18 cellular contexts compared by ENCODE assay signal in the genomic region with DNA sequence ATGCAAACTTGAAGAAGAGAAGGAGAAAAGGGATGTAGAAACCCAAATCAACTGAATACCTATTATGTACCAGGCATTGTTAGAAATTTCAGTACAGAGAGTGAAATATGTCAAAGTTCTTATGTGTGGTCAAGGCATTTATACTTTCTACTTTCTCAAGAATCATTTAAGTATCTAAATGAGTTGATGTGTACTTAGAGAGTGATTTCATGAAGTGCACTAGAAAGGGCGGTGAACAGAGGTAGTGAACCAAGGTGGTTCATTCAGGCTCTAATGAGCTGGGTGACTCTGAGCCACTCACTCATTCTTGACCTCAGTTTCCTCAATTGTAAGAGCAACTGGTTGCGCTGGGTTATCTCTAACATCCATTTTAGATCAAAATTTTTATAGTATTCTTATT. TPM values are rescaled to one million over a fixed set of nuclear protein-coding genes. Genes with fewer than 3 reads are reported as not detected.
A peak's percentile ranks its signal among the peaks of the same experiment; 100 is the strongest.
DNase-seq lines count a peak whose midpoint lies in the region; ATAC-seq and TF ChIP-seq lines count a peak whose summit lies in the region.
"Had no signal": no experiment of that assay in that cellular context is flagged by ENCODE, and none has a peak within 500 bp of the region (broad histone marks: within the 10 kb centered on the region; RNA-seq: fewer than 3 reads in every experiment).

No MANE protein-coding gene starts in this region.

- TF ChIP-seq CTCF in hepatocyte (IDR thresholded peaks at IDR 0.05; ENCODE audit: poor library complexity) (no peak), tibial artery (IDR thresholded peaks at IDR 0.05) (no peak), Peyer's patch (IDR thresholded peaks at IDR 0.05) (no peak)

- peak overlapping the region; percentile 23 to 50 for H3K4me3 Mint-ChIP-seq in activated T-cell treated with anti-CD3 and anti-CD28 coated beads, Interleukin-2, amount 50 U/mL, for 72 hours
- no peak overlapping the region for H3K4me3 Mint-ChIP-seq in stimulated activated naive CD8-positive, alpha-beta T cell treated with anti-CD3 and anti-CD28 coated beads, Interleukin-15, amount 100 ng/mL, for 72 hours
- H3K4me3 Mint-ChIP-seq: activated T-cell treated with anti-CD3 and anti-CD28 coated beads, Interleukin-2, amount 50 U/mL, for 24 hours had no signal

- 94% methylated on average over 2 of the region's 2 CpGs for WGBS in hepatocyte (ENCODE audit: low lambda C conversion rate, missing lambda C conversion rate)

- H3K27me3 Mint-ChIP-seq in activated T-cell treated with anti-CD3 and anti-CD28 coated beads, Interleukin-2, amount 50 U/mL, for 72 hours (ENCODE audit: low read depth), result no peaks in the 10 kb centered on the region
- no peaks in the 10 kb centered on the region for H3K27me3 Mint-ChIP-seq in stimulated activated naive CD8-positive, alpha-beta T cell treated with anti-CD3 and anti-CD28 coated beads, Interleukin-15, amount 100 ng/mL, for 72 hours
- H3K27me3 Mint-ChIP-seq: activated T-cell treated with anti-CD3 and anti-CD28 coated beads, Interleukin-2, amount 50 U/mL, for 24 hours; naive thymus-derived CD8-positive, alpha-beta T cell had no signal

- peak in 1 of 2 donors; percentile 21 for DNase-seq in activated T-cell treated with anti-CD3 and anti-CD28 coated beads, Interleukin-2, amount 50 U/mL, for 72 hours
- no peak for DNase-seq in activated T-cell treated with anti-CD3 and anti-CD28 coated beads, Interleukin-2, amount 50 U/mL, for 48 hours
- DNase-seq in hepatocyte (ENCODE audit: low spot score) (no peak), tibial artery (no peak), Peyer's patch (no peak)
- DNase-seq in stimulated activated naive CD8-positive, alpha-beta T cell treated with anti-CD3 and anti-CD28 coated beads, Interleukin-15, amount 100 ng/mL, for 72 hours, result no peak
- DNase-seq in activated naive CD4-positive, alpha-beta T cell treated with anti-CD3 and anti-CD28 coated beads, Interleukin-2, amount 50 U/mL, for 16 hours, result no peak
- DNase-seq: activated CD4-positive, alpha-beta T cell treated with anti-CD3 and anti-CD28 coated beads, Interleukin-2, amount 50 U/mL, for 4 hours; activated T-cell treated with anti-CD3 and anti-CD28 coated beads, Interleukin-2, amount 50 U/mL, for 24 hours; KBM-7; naive thymus-derived CD8-positive, alpha-beta T cell; NCI-H1930; NCI-H446 treated with DMSO at 0.1 percent for 48 hours; NK-92 treated with Interleukin-12 subunit alpha and Interleukin-12 subunit beta, amount 100 ng/mL, for 24 hours; stimulated activated CD4-positive, alpha-beta T cell treated with anti-CD3 and anti-CD28 coated beads, Interleukin-4, amount 100 ng/mL, for 24 hours had no signal

- H3K4me3 ChIP-seq in hepatocyte (no peak overlapping the region), tibial artery (no peak overlapping the region), Peyer's patch (no peak overlapping the region)
- H3K4me3 ChIP-seq: skin epidermis, suprapubic skin had no signal

- H3K4me1 ChIP-seq in hepatocyte (ENCODE audit: insufficient read depth) (no peaks in the 10 kb centered on the region), tibial artery (peaks cover 0 to 25% (median 0%) of the 10 kb centered on the region in 4 donors), Peyer's patch (no peaks in the 10 kb centered on the region)

- H3K27ac Mint-ChIP-seq in activated T-cell treated with anti-CD3 and anti-CD28 coated beads, Interleukin-2, amount 50 U/mL, for 72 hours, result peak overlapping the region; percentile 54
- H3K27ac Mint-ChIP-seq in stimulated activated naive CD8-positive, alpha-beta T cell treated with anti-CD3 and anti-CD28 coated beads, Interleukin-15, amount 100 ng/mL, for 72 hours, result peak overlapping the region in 1 of 2 donors; percentile 14
- H3K27ac Mint-ChIP-seq: activated T-cell treated with anti-CD3 and anti-CD28 coated beads, Interleukin-2, amount 50 U/mL, for 24 hours had no signal

- peak overlapping the region; percentile 72 for H3K4me2 ChIP-seq in hepatocyte

- H3K36me3 ChIP-seq in hepatocyte (replicated peaks; ENCODE audit: insufficient read depth, low read depth) (no peaks in the 10 kb centered on the region), tibial artery (no peaks in the 10 kb centered on the region), Peyer's patch (no peaks in the 10 kb centered on the region)
- H3K36me3 ChIP-seq: suprapubic skin had no signal

- H4K20me1 ChIP-seq in hepatocyte (ENCODE audit: insufficient read depth, poor library complexity, severe bottlenecking), result no peaks in the 10 kb centered on the region

- H3K4me1 Mint-ChIP-seq in activated T-cell treated with anti-CD3 and anti-CD28 coated beads, Interleukin-2, amount 50 U/mL, for 72 hours (ENCODE audit: low read depth), result peaks cover 42% of the 10 kb centered on the region
- peaks cover 23% of the 10 kb centered on the region for H3K4me1 Mint-ChIP-seq in stimulated activated naive CD8-positive, alpha-beta T cell treated with anti-CD3 and anti-CD28 coated beads, Interleukin-15, amount 100 ng/mL, for 72 hours

- peaks cover 5% of the 10 kb centered on the region for H3K79me2 ChIP-seq in hepatocyte

- H3K9me3 ChIP-seq in hepatocyte (ENCODE audit: low read depth) (no peaks in the 10 kb centered on the region), tibial artery (no peaks in the 10 kb centered on the region), Peyer's patch (no peaks in the 10 kb centered on the region)
- H3K9me3 ChIP-seq: suprapubic skin had no signal

- no peak overlapping the region for H2AFZ ChIP-seq in hepatocyte

- H3K27ac ChIP-seq in hepatocyte, result no peak overlapping the region
- no peak overlapping the region for H3K27ac ChIP-seq in tibial artery
- no peak overlapping the region for H3K27ac ChIP-seq in Peyer's patch
- H3K27ac ChIP-seq: skin epidermis, suprapubic skin had no signal

- no peak for TF ChIP-seq POLR2A in Peyer's patch (IDR thresholded peaks at IDR 0.05)

- peaks cover 0 to 3% of the 10 kb centered on the region in 2 donors for H3K36me3 Mint-ChIP-seq in activated T-cell treated with anti-CD3 and anti-CD28 coated beads, Interleukin-2, amount 50 U/mL, for 72 hours (ENCODE audit: insufficient read depth in 2 of 2)
- H3K36me3 Mint-ChIP-seq: naive thymus-derived CD8-positive, alpha-beta T cell had no signal

- no peaks in the 10 kb centered on the region for H3K9me2 ChIP-seq in hepatocyte (replicated peaks; ENCODE audit: insufficient read depth)

- H3K27me3 ChIP-seq in hepatocyte (no peaks in the 10 kb centered on the region), tibial artery (no peaks in the 10 kb centered on the region), Peyer's patch (no peaks in the 10 kb centered on the region)
- H3K27me3 ChIP-seq: suprapubic skin had no signal

- no peaks in the 10 kb centered on the region for H3K9me3 Mint-ChIP-seq in activated T-cell treated with anti-CD3 and anti-CD28 coated beads, Interleukin-2, amount 50 U/mL, for 72 hours
- H3K9me3 Mint-ChIP-seq in stimulated activated naive CD8-positive, alpha-beta T cell treated with anti-CD3 and anti-CD28 coated beads, Interleukin-15, amount 100 ng/mL, for 72 hours, result no peaks in the 10 kb centered on the region
- H3K9me3 Mint-ChIP-seq: activated T-cell treated with anti-CD3 and anti-CD28 coated beads, Interleukin-2, amount 50 U/mL, for 24 hours; naive thymus-derived CD8-positive, alpha-beta T cell had no signal

- peak; percentile 83 to 85 for ATAC-seq in activated T-cell treated with anti-CD3 and anti-CD28 coated beads, Interleukin-2, amount 50 U/mL, for 72 hours (replicated peaks in 1 of 2)
- peak; percentile 41 for ATAC-seq in HG03159 (IDR thresholded peaks at IDR 0.05; ENCODE audit: unreplicated experiment)
- peak; percentile 69 for ATAC-seq in stimulated activated naive CD8-positive, alpha-beta T cell treated with anti-CD3 and anti-CD28 coated beads, Interleukin-15, amount 100 ng/mL, for 72 hours
- ATAC-seq: naive thymus-derived CD8-positive, alpha-beta T cell had no signal

- intact Hi-C loops in tibial artery (cut with DNase I; ENCODE audit: low total_unique reads), result no loop called here

RNA-seq across cellular contexts. Expression of a gene that starts 3.3 kb away (rescaled TPM):
- total RNA-seq in activated T-cell treated with anti-CD3 and anti-CD28 coated beads, Interleukin-2, amount 50 U/mL, for 72 hours, result 1 to 10 TPM in 1 of 2 donors, under 1 TPM in 1; 1.00 to 4.2 TPM
- total RNA-seq in hepatocyte (7.2 and 9.2 TPM in 2 replicates), Peyer's patch (10 to 100 TPM in 1 of 4 donors, 1 to 10 TPM in 3; 1.4 to 11.6 (median 3.5) TPM)
- 1.2 and 3.4 TPM in 2 replicates for polyA plus RNA-seq in hepatocyte

Comparison
In these comparisons a context has a peak if more than half of its experiments do, and no peak if none do; other contexts are left out.
1. H3K4me3 Mint-ChIP-seq: peak in activated T-cell treated with anti-CD3 and anti-CD28 coated beads, Interleukin-2, amount 50 U/mL, for 72 hours (2 of 2); none in stimulated activated naive CD8-positive, alpha-beta T cell treated with anti-CD3 and anti-CD28 coated beads, Interleukin-15, amount 100 ng/mL, for 72 hours (0 of 2).
2. Peak in every context shown above with its lines, with median percentiles within 50 percentile points of each other: ATAC-seq.